In the genomic region with DNA sequence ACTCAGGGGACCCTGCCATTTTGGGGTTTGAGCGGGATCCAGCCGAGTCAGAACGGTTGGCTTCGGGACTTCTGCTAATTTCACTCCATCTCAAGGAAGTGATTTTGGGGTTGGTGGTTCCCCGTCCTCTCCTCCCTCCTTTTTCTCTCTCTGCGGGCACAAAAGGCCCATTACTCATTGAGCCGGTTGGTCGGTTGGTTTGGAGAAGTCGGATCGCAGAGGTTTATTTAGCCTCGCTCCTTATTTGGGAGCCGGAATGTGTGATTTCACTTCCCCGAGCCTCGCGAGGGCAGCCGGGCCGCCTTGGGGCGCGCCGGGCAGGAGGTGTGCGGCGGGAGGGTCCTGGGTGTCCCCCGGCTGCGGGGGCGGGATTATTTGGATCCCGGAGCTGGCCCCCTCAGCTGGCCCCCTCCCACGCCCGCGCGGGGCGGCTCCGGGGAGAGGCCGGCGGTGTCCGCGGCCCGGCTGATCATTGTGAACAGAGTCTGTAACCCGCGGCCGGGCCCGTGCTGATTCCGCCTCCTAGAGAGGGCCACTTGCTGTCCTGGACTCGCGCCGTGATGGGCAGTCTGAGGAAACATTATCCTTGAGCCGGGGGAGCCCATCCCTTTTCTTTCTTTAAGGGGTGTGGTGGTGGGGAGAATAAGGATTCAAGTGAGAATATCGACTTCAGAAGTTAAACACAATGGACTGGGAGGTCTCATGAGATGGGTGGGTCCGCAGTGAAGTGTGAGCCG, we compare ENCODE assay signal across 8 cellular contexts. TPM values are rescaled to one million over a fixed set of nuclear protein-coding genes. Genes with fewer than 3 reads are reported as not detected.
DNase-seq lines count a peak whose midpoint lies in the region; ATAC-seq and TF ChIP-seq lines count a peak whose summit lies in the region.

No MANE protein-coding gene starts in this region.

- H3K27ac ChIP-seq in thymus (ENCODE audit: low read depth): peak overlapping the region; percentile 92

- peak; percentile 12 for ATAC-seq in GM21723 (IDR thresholded peaks at IDR 0.05; ENCODE audit: unreplicated experiment)
- no peak for ATAC-seq in GM19328 (IDR thresholded peaks at IDR 0.05; ENCODE audit: unreplicated experiment)

- H3K9me3 ChIP-seq in mucosa of stomach (ENCODE audit: control insufficient read depth, low read length) (no peaks in the 10 kb centered on the region), thymus (ENCODE audit: control insufficient read depth) (no peaks in the 10 kb centered on the region)

- peak; percentile 66 for DNase-seq in Caki2 (ENCODE audit: low read depth)
- peak; percentile 22 for DNase-seq in NCI-H1105 (lab: John Stamatoyannopoulos, UW)
- DNase-seq in activated CD8-positive, alpha-beta memory T cell treated with anti-CD3 and anti-CD28 coated beads for 24 hours: peak; percentile 73
- DNase-seq in erythroblast (lab: John Stamatoyannopoulos, UW): peak; percentile 48 to 64

- under 1% methylated on average over 49 of the region's 49 CpGs for WGBS in thymus

- in situ Hi-C loops in Caki2 (cut with HindIII; ENCODE audit: low pct_unique_long_range_greater_than_20kb, low sequenced_read_pairs): no loop called here

- peaks cover 41% of the 10 kb centered on the region for H3K4me1 ChIP-seq in mucosa of stomach (ENCODE audit: control insufficient read depth, insufficient read depth, low read length)
- peaks cover 20% of the 10 kb centered on the region for H3K4me1 ChIP-seq in thymus (ENCODE audit: control insufficient read depth, insufficient read depth, low read length)

- H3K4me3 ChIP-seq in mucosa of stomach (ENCODE audit: low read length): peak overlapping the region; percentile 62
- H3K4me3 ChIP-seq in thymus (ENCODE audit: low read length): peak overlapping the region; percentile 95

- peak overlapping the region; percentile 92 for H3K9ac ChIP-seq in mucosa of stomach (ENCODE audit: low read length)

- H3K27me3 ChIP-seq in mucosa of stomach (ENCODE audit: control insufficient read depth, insufficient read depth, low read length) (no peaks in the 10 kb centered on the region), thymus (ENCODE audit: control insufficient read depth, insufficient read depth) (no peaks in the 10 kb centered on the region)

- H3K36me3 ChIP-seq in mucosa of stomach (ENCODE audit: control insufficient read depth, insufficient read depth, low read length): no peaks in the 10 kb centered on the region
- peaks cover 3% of the 10 kb centered on the region for H3K36me3 ChIP-seq in thymus (ENCODE audit: control insufficient read depth, insufficient read depth)

- no peak for TF ChIP-seq POLR2A in erythroblast (IDR thresholded peaks at IDR 0.05; ENCODE audit: low read length)

RNA-seq across cellular contexts. Expression of gene MAPKAPK2, which starts 1.2 kb away (rescaled TPM):
- 28.4 and 30.9 TPM in 2 replicates for total RNA-seq in Caki2 (2014; rRNA removed; shearing (Covaris generic); ENCODE audit: low replicate concordance)
- polyA plus RNA-seq in thymus: 72.3 TPM

RNA-seq across cellular contexts. Expression of gene DYRK3, which starts 50.6 kb away (rescaled TPM):
- total RNA-seq in Caki2 (2014; rRNA removed; shearing (Covaris generic); ENCODE audit: low replicate concordance): 5.1 and 9.2 TPM in 2 replicates
- 4.9 TPM for polyA plus RNA-seq in thymus

Comparison
In these comparisons a context has a peak if more than half of its experiments do, and no peak if none do; other contexts are left out.
1. DNase-seq: peak in every context shown above with its lines; median percentile 73 in activated CD8-positive, alpha-beta memory T cell treated with anti-CD3 and anti-CD28 coated beads for 24 hours; 66 in Caki2; 56 in erythroblast; 22 in NCI-H1105.